20 cellular contexts compared by ENCODE assay signal in genomic region chr2:231455222-231455621, GRCh38. TPM values are rescaled to one million over a fixed set of nuclear protein-coding genes. Genes with fewer than 3 reads are reported as not detected.
DNase-seq lines count a peak whose midpoint lies in the region; ATAC-seq, FAIRE-seq and TF ChIP-seq lines count a peak whose summit lies in the region.
"Had no signal": no experiment of that assay in that cellular context is flagged by ENCODE, and none has a peak within 500 bp of the region (broad histone marks: within the 10 kb centered on the region; RNA-seq: fewer than 3 reads in every experiment).

No MANE protein-coding gene starts in this region.

- 96% methylated on average over 11 of the region's 11 CpGs for WGBS in HepG2 (ENCODE audit: low lambda C conversion rate)
- WGBS in tibial nerve, 2 donors: 80 to 89% methylated on average over 11 of the region's 11 CpGs

- POLR2A ChIA-PET in A673 (lab: Charles Lee; ENCODE audit: low non-redundant PET) (no interaction called here), Caco-2 (lab: Charles Lee) (no interaction called here), HepG2 (lab: Yijun Ruan, JAX) (interaction anchor here (1.1 to 4.9 kb wide), 2 partner anchors 9 to 59 kb away, joined by 3 to 155 read pairs; partner anchors contain the start of gene NCL)
- POLR2A ChIA-PET in activated CD4-positive, alpha-beta memory T cell treated with anti-CD3 and anti-CD28 coated beads for 36 hours (lab: Charles Lee): interaction anchor here (0.7 to 7.2 kb wide), 2 partner anchors 9 to 221 kb away, joined by 3 to 88 read pairs; partner anchors contain the start of gene NCL

- no peaks in the 10 kb centered on the region for H3K27me3 ChIP-seq in A673 (replicated peaks; ENCODE audit: insufficient read depth, low read depth, low read length, poor library complexity)
- no peaks in the 10 kb centered on the region for H3K27me3 ChIP-seq in Caco-2 (replicated peaks; ENCODE audit: control insufficient read depth, insufficient read depth, low read length)
- no peaks in the 10 kb centered on the region for H3K27me3 ChIP-seq in HepG2 (ENCODE audit: control insufficient read depth in 1 of 2, insufficient read depth in 2 of 2, low read length in 2 of 2)
- H3K27me3 ChIP-seq in MG63: no peaks in the 10 kb centered on the region
- no peaks in the 10 kb centered on the region for H3K27me3 ChIP-seq in tibial nerve
- H3K27me3 ChIP-seq: BLaER1 treated with 17β-estradiol and CSF1 and Interleukin-3, amounts not matched to agents 10 nM and 100 nM; colonic mucosa; Peyer's patch; right atrium auricular region had no signal

- no peak for ATAC-seq in HepG2

- H3K27ac Mint-ChIP-seq in Caco-2 (ENCODE audit: unreplicated experiment): peak overlapping the region; percentile 69
- H3K27ac Mint-ChIP-seq in activated CD4-positive, alpha-beta memory T cell treated with anti-CD3 and anti-CD28 coated beads for 36 hours: peak overlapping the region; percentile 2

- H3K4me3 Mint-ChIP-seq in Caco-2 (ENCODE audit: unreplicated experiment): no peak overlapping the region
- H3K4me3 Mint-ChIP-seq in activated CD4-positive, alpha-beta memory T cell treated with anti-CD3 and anti-CD28 coated beads for 36 hours: no peak overlapping the region

- H3K4me3 ChIP-seq in A673 (ENCODE audit: low read depth, low read length, poor library complexity, severe bottlenecking) (no peak overlapping the region), Caco-2 (ENCODE audit: low read depth, low read length) (no peak overlapping the region), HepG2 (replicated peaks in 1 of 3; ENCODE audit: insufficient read depth in 1 of 3, low read depth in 2 of 3, low read length in 3 of 3) (no peak overlapping the region), MG63 (no peak overlapping the region), tibial nerve (no peak overlapping the region), coronary artery (no peak overlapping the region)
- H3K4me3 ChIP-seq: BLaER1 treated with 17β-estradiol and CSF1 and Interleukin-3, amounts not matched to agents 10 nM and 100 nM; colonic mucosa; left ventricle myocardium inferior; Peyer's patch; right atrium auricular region had no signal

- no peak overlapping the region for H3K9ac ChIP-seq in HepG2 (ENCODE audit: insufficient read depth, low read depth, low read length)

- BruUV-seq in A673 (replicated peaks; lab: Mats Ljungman, UMichigan) (no TSS peak), Caco-2 (replicated peaks; lab: Mats Ljungman, UMichigan) (no TSS peak), HepG2 (replicated peaks; lab: Mats Ljungman, UMichigan) (no TSS peak)

- DNase-seq in A673 (ENCODE audit: low spot score) (no peak), Caco-2 (no peak), HepG2 (ENCODE audit: low spot score) (no peak), MG63 (no peak), tibial nerve (ENCODE audit: low spot score in 2 of 2) (no peak), coronary artery (ENCODE audit: low spot score) (no peak), NCI-H774 (lab: John Stamatoyannopoulos, UW) (no peak)
- DNase-seq in activated CD4-positive, alpha-beta memory T cell treated with anti-CD3 and anti-CD28 coated beads for 36 hours: no peak
- DNase-seq: colonic mucosa; KBM-7; left ventricle myocardium inferior; NCI-H1694 treated with DMSO at 0.1 percent for 48 hours; NCI-H524 treated with DMSO at 0.1 percent for 48 hours; Peyer's patch; stimulated activated CD4-positive, alpha-beta T cell treated with anti-CD3 and anti-CD28 coated beads, Interleukin-2, amount 100 ng/mL, for 48 hours had no signal

- FAIRE-seq in HepG2 (lab: Jason Lieb, UNC): no peak
- FAIRE-seq: urothelium cell line had no signal

- H3K36me3 Mint-ChIP-seq in Caco-2 (ENCODE audit: insufficient read depth, unreplicated experiment): peaks cover 100% of the 10 kb centered on the region
- H3K36me3 Mint-ChIP-seq in activated CD4-positive, alpha-beta memory T cell treated with anti-CD3 and anti-CD28 coated beads for 36 hours: peaks cover 67% of the 10 kb centered on the region

- TF ChIP-seq RAD21 in HepG2 (CRISPR knock-in tag; IDR thresholded peaks at IDR 0.05): no peak

- H3K4me2 ChIP-seq in HepG2 (ENCODE audit: low read depth, low read length): no peak overlapping the region
- H3K4me2 ChIP-seq: BLaER1 treated with 17β-estradiol and CSF1 and Interleukin-3, amounts not matched to agents 10 nM and 100 nM had no signal

- H3K9me3 Mint-ChIP-seq in Caco-2 (ENCODE audit: unreplicated experiment): no peaks in the 10 kb centered on the region
- H3K9me3 Mint-ChIP-seq in activated CD4-positive, alpha-beta memory T cell treated with anti-CD3 and anti-CD28 coated beads for 36 hours: no peaks in the 10 kb centered on the region

- TF ChIP-seq CTCF in A673 (conservative IDR thresholded peaks at IDR 0.05; ENCODE audit: low read depth, low read length) (no peak), Caco-2 (IDR thresholded peaks at IDR 0.05; ENCODE audit: insufficient read depth in 1 of 2, low read depth in 1 of 2, low read length in 1 of 2, severe bottlenecking in 1 of 2, unreplicated experiment in 1 of 2) (no peak), HepG2 (CRISPR knock-in tag; IDR thresholded peaks at IDR 0.05) (no peak), tibial nerve (IDR thresholded peaks at IDR 0.05) (no peak), coronary artery (IDR thresholded peaks at IDR 0.05) (no peak)

- H2AFZ ChIP-seq in HepG2 (ENCODE audit: low read length): no peak overlapping the region

- H3K4me1 Mint-ChIP-seq in Caco-2 (ENCODE audit: low read depth, unreplicated experiment): peaks cover 6% of the 10 kb centered on the region
- peaks cover 33% of the 10 kb centered on the region for H3K4me1 Mint-ChIP-seq in activated CD4-positive, alpha-beta memory T cell treated with anti-CD3 and anti-CD28 coated beads for 36 hours (ENCODE audit: low read depth)

- H3K27me3 Mint-ChIP-seq in Caco-2 (ENCODE audit: insufficient read depth, unreplicated experiment): no peaks in the 10 kb centered on the region
- H3K27me3 Mint-ChIP-seq in activated CD4-positive, alpha-beta memory T cell treated with anti-CD3 and anti-CD28 coated beads for 36 hours: no peaks in the 10 kb centered on the region

- CTCF ChIA-PET in A673 (lab: Charles Lee) (no interaction called here), Caco-2 (lab: Charles Lee) (no interaction called here), HepG2 (lab: Yijun Ruan, JAX; ENCODE audit: low intra/inter-chr PET ratio, low total read pairs) (no interaction called here)
- CTCF ChIA-PET in activated CD4-positive, alpha-beta memory T cell treated with anti-CD3 and anti-CD28 coated beads for 36 hours (lab: Charles Lee): interaction anchor here (2.6 kb wide), 1 partner anchor 9 kb away, joined by 10 read pairs; the partner anchor contains the start of gene NCL

- intact Hi-C loops in A673 (cut with micrococcal nuclease; ENCODE audit: unreplicated experiment): no loop called here
- intact Hi-C loops in Caco-2 (cut with micrococcal nuclease; ENCODE audit: unreplicated experiment): no loop called here
- intact Hi-C loops in activated CD4-positive, alpha-beta memory T cell treated with anti-CD3 and anti-CD28 coated beads for 36 hours (cut with micrococcal nuclease): no loop called here
- intact Hi-C loops in HepG2 (cut with micrococcal nuclease; ENCODE audit: unreplicated experiment): no loop called here

- peaks cover 14% of the 10 kb centered on the region for H3K79me2 ChIP-seq in HepG2 (ENCODE audit: insufficient read depth, low read length)

- H3K36me3 ChIP-seq in A673 (ENCODE audit: insufficient read depth, low read length, poor library complexity, severe bottlenecking) (peaks cover 83% of the 10 kb centered on the region), Caco-2 (ENCODE audit: control insufficient read depth, insufficient read depth, low read length) (peaks cover 6% of the 10 kb centered on the region), HepG2 (replicated peaks in 1 of 2; ENCODE audit: control insufficient read depth in 1 of 2, insufficient read depth in 2 of 2, low read length in 2 of 2) (peaks cover 38 to 76% of the 10 kb centered on the region in 2 experiments), MG63 (peaks cover 84% of the 10 kb centered on the region), tibial nerve (peaks cover 4 to 77% (median 64%) of the 10 kb centered on the region in 3 donors)

- TF ChIP-seq POLR2A in HepG2 (IDR thresholded peaks at IDR 0.05; ENCODE audit: insufficient read depth in 1 of 2, low read depth in 2 of 2, low read length in 2 of 2): peak; percentile 53; a peak in 2 of 4 replicates
- TF ChIP-seq POLR2A in tibial nerve (IDR thresholded peaks at IDR 0.05): no peak

- H3K27ac ChIP-seq in A673 (ENCODE audit: low read depth, low read length, poor library complexity, severe bottlenecking): peak overlapping the region; percentile 3
- H3K27ac ChIP-seq in HepG2 (ENCODE audit: extremely low read length, insufficient read depth, low read length): no peak overlapping the region
- H3K27ac ChIP-seq in tibial nerve: no peak overlapping the region
- no peak overlapping the region for H3K27ac ChIP-seq in coronary artery
- H3K27ac ChIP-seq: BLaER1 treated with 17β-estradiol and CSF1 and Interleukin-3, amounts not matched to agents 10 nM and 100 nM; colonic mucosa; left ventricle myocardium inferior; Peyer's patch; right atrium auricular region had no signal

- no peaks in the 10 kb centered on the region for H3K4me1 ChIP-seq in A673 (ENCODE audit: insufficient read depth, low read length, poor library complexity, severe bottlenecking)
- no peaks in the 10 kb centered on the region for H3K4me1 ChIP-seq in Caco-2
- peaks cover 22% of the 10 kb centered on the region for H3K4me1 ChIP-seq in HepG2 (ENCODE audit: insufficient read depth, low read length)
- H3K4me1 ChIP-seq in tibial nerve: peaks cover 0 to 11% (median 0%) of the 10 kb centered on the region in 4 donors
- H3K4me1 ChIP-seq: colonic mucosa, Peyer's patch, right atrium auricular region had no signal

- TF ChIP-seq EP300 in HepG2 (IDR thresholded peaks at IDR 0.05; ENCODE audit: low read depth in 2 of 2, low read length in 2 of 2) (no peak), HepG2 (CRISPR knock-in tag; IDR thresholded peaks at IDR 0.05; ENCODE audit: borderline replicate concordance) (no peak), tibial nerve (IDR thresholded peaks at IDR 0.05) (no peak)

- H4K20me1 ChIP-seq in HepG2 (ENCODE audit: insufficient read depth, low read length): peaks cover 54% of the 10 kb centered on the region

- no peaks in the 10 kb centered on the region for H3K9me3 ChIP-seq in A673 (ENCODE audit: low read depth, low read length, poor library complexity, severe bottlenecking)
- H3K9me3 ChIP-seq in Caco-2: no peaks in the 10 kb centered on the region
- no peaks in the 10 kb centered on the region for H3K9me3 ChIP-seq in HepG2 (ENCODE audit: low read length)
- no peaks in the 10 kb centered on the region for H3K9me3 ChIP-seq in MG63
- H3K9me3 ChIP-seq in tibial nerve: no peaks in the 10 kb centered on the region
- H3K9me3 ChIP-seq: BLaER1 treated with 17β-estradiol and CSF1 and Interleukin-3, amounts not matched to agents 10 nM and 100 nM; colonic mucosa; left ventricle myocardium inferior; Peyer's patch; right atrium auricular region had no signal

- in situ Hi-C loops in HepG2 (cut with HindIII; ENCODE audit: extremely low pct_ligation_motif_present, low pct_unique_long_range_greater_than_20kb): no loop called here

RNA-seq across cellular contexts. Expression of gene NCL, which starts 9.1 kb away (rescaled TPM):
- 1,186 and 1,328 TPM in 2 replicates for total RNA-seq in A673 (2021)
- total RNA-seq in Caco-2 (2022): 608 and 612 TPM in 2 replicates
- 100 to 1,000 TPM; 902 to 918 TPM for total RNA-seq in activated CD4-positive, alpha-beta memory T cell treated with anti-CD3 and anti-CD28 coated beads for 36 hours
- 779 and 1,144 TPM in 2 replicates for total RNA-seq in HepG2 (2016; rRNA removed; fragmentation: Illumina TruSeq; extraction: Trizol)
- 61.7 and 76.7 TPM in 2 replicates for total RNA-seq in HepG2 (2016; cell fraction: cytosol; rRNA removed; fragmentation: Illumina TruSeq; extraction: Trizol; ENCODE audit: low read depth)
- total RNA-seq in HepG2 (2016; cell fraction: insoluble cytoplasmic fraction; rRNA removed; fragmentation: Illumina TruSeq; extraction: Trizol): 790 and 1,072 TPM in 2 replicates
- total RNA-seq in HepG2 (2016; cell fraction: membrane; rRNA removed; fragmentation: Illumina TruSeq; extraction: Trizol): 128 and 141 TPM in 2 replicates
- 591 and 635 TPM in 2 replicates for total RNA-seq in HepG2 (2016; cell fraction: nucleus; rRNA removed; fragmentation: Illumina TruSeq; extraction: Trizol)
- polyA plus RNA-seq in HepG2 (2011; rRNA removed): 91.5 and 105 TPM in 2 replicates
- polyA plus RNA-seq in HepG2 (2011; cell fraction: cytosol; rRNA removed): 50.8 and 75.9 TPM in 2 replicates
- 99.7 and 139 TPM in 2 replicates for polyA plus RNA-seq in HepG2 (2011; cell fraction: nucleus; rRNA removed)
- polyA plus RNA-seq in HepG2 (2012): 351 and 573 TPM in 2 replicates
- polyA plus RNA-seq in HepG2 (2016; cell fraction: cytosol; fragmentation: Illumina TruSeq; extraction: Trizol; ENCODE audit: low read depth): 29.0 and 32.7 TPM in 2 replicates
- polyA plus RNA-seq in HepG2 (2016; cell fraction: insoluble cytoplasmic fraction; fragmentation: Illumina TruSeq; extraction: Trizol; ENCODE audit: low read depth): 1,733 and 1,875 TPM in 2 replicates
- 54.0 and 78.7 TPM in 2 replicates for polyA plus RNA-seq in HepG2 (2016; cell fraction: membrane; fragmentation: Illumina TruSeq; extraction: Trizol; ENCODE audit: low read depth)
- polyA plus RNA-seq in HepG2 (2016; cell fraction: nucleus; fragmentation: Illumina TruSeq; extraction: Trizol; ENCODE audit: insufficient read depth, low read depth): 1,027 and 1,033 TPM in 2 replicates
- 22.3 and 47.2 TPM in 2 replicates for polyA minus RNA-seq in HepG2 (2011; rRNA and poly(A)+ RNA removed; ENCODE audit: low replicate concordance)
- 85.0 and 124 TPM in 2 replicates for polyA minus RNA-seq in HepG2 (2011; cell fraction: cytosol; rRNA and poly(A)+ RNA removed)
- 218 and 248 TPM in 2 replicates for polyA minus RNA-seq in HepG2 (2011; cell fraction: nucleus; rRNA and poly(A)+ RNA removed)
- total RNA-seq in MG63 (2014; rRNA removed; shearing (Covaris generic); ENCODE audit: low replicate concordance): 176 and 228 TPM in 2 replicates
- total RNA-seq in tibial nerve: 100 to 1,000 TPM; 119 to 202 (median 143) TPM

RNA-seq across cellular contexts. Expression of gene B3GNT7, which starts 59.7 kb away (rescaled TPM):
- total RNA-seq in A673 (2021) (0.09 TPM in 1 of 2 replicates, not detected in the other), Caco-2 (2022) (2.7 and 3.6 TPM in 2 replicates), HepG2 (2016; rRNA removed; fragmentation: Illumina TruSeq; extraction: Trizol) (0.24 TPM in 1 of 2 replicates, not detected in the other), tibial nerve (1 to 10 TPM; 2.6 to 3.3 (median 3.0) TPM)
- total RNA-seq in activated CD4-positive, alpha-beta memory T cell treated with anti-CD3 and anti-CD28 coated beads for 36 hours: not detected
- total RNA-seq in HepG2 (2016; cell fraction: cytosol; rRNA removed; fragmentation: Illumina TruSeq; extraction: Trizol; ENCODE audit: low read depth): 0.18 TPM in 1 of 2 replicates, not detected in the other
- 0.13 and 0.24 TPM in 2 replicates for total RNA-seq in HepG2 (2016; cell fraction: insoluble cytoplasmic fraction; rRNA removed; fragmentation: Illumina TruSeq; extraction: Trizol)
- 0.07 and 0.19 TPM in 2 replicates for total RNA-seq in HepG2 (2016; cell fraction: membrane; rRNA removed; fragmentation: Illumina TruSeq; extraction: Trizol)
- 0.28 and 0.59 TPM in 2 replicates for total RNA-seq in HepG2 (2016; cell fraction: nucleus; rRNA removed; fragmentation: Illumina TruSeq; extraction: Trizol)
- polyA plus RNA-seq in HepG2 (2011; rRNA removed): 0.04 and 0.12 TPM in 2 replicates
- 0.12 and 0.30 TPM in 2 replicates for polyA plus RNA-seq in HepG2 (2011; cell fraction: cytosol; rRNA removed)
- 0.21 and 0.24 TPM in 2 replicates for polyA plus RNA-seq in HepG2 (2011; cell fraction: nucleus; rRNA removed)
- 0.07 TPM in 1 of 2 replicates, not detected in the other for polyA plus RNA-seq in HepG2 (2012)
- polyA plus RNA-seq in HepG2 (2016; cell fraction: cytosol; fragmentation: Illumina TruSeq; extraction: Trizol; ENCODE audit: low read depth): 0.03 and 0.06 TPM in 2 replicates
- polyA plus RNA-seq in HepG2 (2016; cell fraction: insoluble cytoplasmic fraction; fragmentation: Illumina TruSeq; extraction: Trizol; ENCODE audit: low read depth): 0.20 TPM in 1 of 2 replicates, not detected in the other
- 0.10 and 0.13 TPM in 2 replicates for polyA plus RNA-seq in HepG2 (2016; cell fraction: membrane; fragmentation: Illumina TruSeq; extraction: Trizol; ENCODE audit: low read depth)
- polyA plus RNA-seq in HepG2 (2016; cell fraction: nucleus; fragmentation: Illumina TruSeq; extraction: Trizol; ENCODE audit: insufficient read depth, low read depth): 0.40 and 0.51 TPM in 2 replicates
- 0.09 and 1.4 TPM in 2 replicates for polyA minus RNA-seq in HepG2 (2011; rRNA and poly(A)+ RNA removed; ENCODE audit: low replicate concordance)
- polyA minus RNA-seq in HepG2 (2011; cell fraction: cytosol; rRNA and poly(A)+ RNA removed): 0.35 and 0.59 TPM in 2 replicates
- 0.64 TPM in 1 of 2 replicates, not detected in the other for polyA minus RNA-seq in HepG2 (2011; cell fraction: nucleus; rRNA and poly(A)+ RNA removed)
- 0.23 TPM in 1 of 2 replicates, not detected in the other for total RNA-seq in MG63 (2014; rRNA removed; shearing (Covaris generic); ENCODE audit: low replicate concordance)
- total RNA-seq: H4; T-helper 1 cell treated with Interleukin-12 subunit alpha and Interleukin-12 subunit beta and Interleukin-4 antibody, amounts not matched to agents 30 ng/mL and 1 ng/mL, for 36 hours had no signal

Comparison
In these comparisons a context has a peak if more than half of its experiments do, and no peak if none do; other contexts are left out.
1. POLR2A ChIP-seq: peak in HepG2 (2 of 2); none in tibial nerve (0 of 2).
2. POLR2A ChIA-PET loops: an anchor here in activated CD4-positive, alpha-beta memory T cell treated with anti-CD3 and anti-CD28 coated beads for 36 hours (0.7 to 7.2 kb wide) and HepG2 (1.1 to 4.9 kb wide); none called in A673 and Caco-2.